1 cellular context compared by ENCODE assay signal in the genomic region with DNA sequence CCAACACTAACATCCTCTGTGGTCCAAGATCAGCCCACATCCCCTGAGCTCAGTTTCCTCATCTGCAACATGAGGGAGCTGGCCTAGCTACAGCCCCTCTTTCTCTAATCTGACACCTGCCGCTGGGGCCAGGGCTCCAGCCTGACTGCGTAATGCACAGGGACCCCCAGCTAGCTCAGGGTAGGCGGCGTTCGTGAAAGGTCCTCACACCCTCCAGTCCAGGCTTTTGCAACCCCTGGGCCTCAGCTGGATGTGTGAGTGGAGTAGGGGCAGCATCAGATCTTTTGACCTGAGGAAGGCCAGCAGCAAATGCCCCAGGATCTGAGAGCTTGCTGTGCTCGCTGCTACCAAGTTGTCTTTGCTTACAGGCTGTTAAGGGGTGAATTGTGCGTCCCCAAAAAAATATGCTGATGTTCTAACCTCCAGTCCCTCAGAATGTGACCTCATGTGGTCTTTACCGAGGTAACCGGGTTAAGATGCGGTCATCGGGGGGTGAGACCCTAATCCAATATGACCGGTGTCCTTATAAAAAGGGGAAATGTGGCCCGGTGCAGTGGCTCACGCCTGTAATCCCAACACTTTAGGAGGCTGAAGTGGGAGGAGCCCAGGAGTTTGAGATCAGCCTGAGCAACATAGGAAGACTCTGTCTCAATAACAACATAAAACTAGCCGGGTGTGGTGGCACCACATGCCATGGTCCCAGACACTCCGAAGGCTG.
TF ChIP-seq lines count a peak whose summit lies in the region.

No MANE protein-coding gene starts in this region.

TF ChIP-seq in H1, 55 proteins besides CTCF, POLR2A, EP300 and RAD21:
- no peak for TF ChIP-seq SP2 (IDR thresholded peaks at IDR 0.05; ENCODE audit: low read length)
- TF ChIP-seq KDM5A (IDR thresholded peaks at IDR 0.05; ENCODE audit: low read length), result no peak
- TF ChIP-seq TBP (IDR thresholded peaks at IDR 0.05; ENCODE audit: low read depth, low read length), result no peak
- TF ChIP-seq NRF1 (IDR thresholded peaks at IDR 0.05; ENCODE audit: low read depth, low read length), result no peak
- TF ChIP-seq SIX5 (IDR thresholded peaks at IDR 0.05; ENCODE audit: low read depth, low read length), result no peak
- TF ChIP-seq TCF12 (IDR thresholded peaks at IDR 0.05; ENCODE audit: low read depth, low read length), result no peak
- no peak for TF ChIP-seq SRF (IDR thresholded peaks at IDR 0.05; ENCODE audit: low read depth, low read length)
- TF ChIP-seq TAF1 (IDR thresholded peaks at IDR 0.05; ENCODE audit: low read depth, low read length), result no peak
- no peak for TF ChIP-seq CREB1 (IDR thresholded peaks at IDR 0.05)
- TF ChIP-seq BCL11A (IDR thresholded peaks at IDR 0.05; ENCODE audit: low read depth in 2 of 2, low read length in 2 of 2), result no peak
- no peak for TF ChIP-seq CHD2 (IDR thresholded peaks at IDR 0.05; ENCODE audit: low read length)
- no peak for TF ChIP-seq CBX5 (IDR thresholded peaks at IDR 0.05; ENCODE audit: low read depth, low read length)
- no peak for TF ChIP-seq SUZ12 (IDR thresholded peaks at IDR 0.05; ENCODE audit: low read length)
- no peak for TF ChIP-seq ASH2L (IDR thresholded peaks at IDR 0.05; ENCODE audit: low read length)
- no peak for TF ChIP-seq SIN3A (conservative IDR thresholded peaks at IDR 0.05 in 1 of 2, IDR thresholded peaks at IDR 0.05 in 1 of 2; ENCODE audit: low read depth in 1 of 2, low read length in 2 of 2)
- no peak for TF ChIP-seq SIRT6 (IDR thresholded peaks at IDR 0.05; ENCODE audit: low read length)
- no peak for TF ChIP-seq FOSL1 (IDR thresholded peaks at IDR 0.05; ENCODE audit: insufficient read depth, low read depth, low read length)
- no peak for TF ChIP-seq MAFK (IDR thresholded peaks at IDR 0.05; ENCODE audit: low read depth, low read length)
- no peak for TF ChIP-seq SP1 (IDR thresholded peaks at IDR 0.05; ENCODE audit: low read depth, low read length)
